ENCODE assay signal across 17 cellular contexts in the genomic region with DNA sequence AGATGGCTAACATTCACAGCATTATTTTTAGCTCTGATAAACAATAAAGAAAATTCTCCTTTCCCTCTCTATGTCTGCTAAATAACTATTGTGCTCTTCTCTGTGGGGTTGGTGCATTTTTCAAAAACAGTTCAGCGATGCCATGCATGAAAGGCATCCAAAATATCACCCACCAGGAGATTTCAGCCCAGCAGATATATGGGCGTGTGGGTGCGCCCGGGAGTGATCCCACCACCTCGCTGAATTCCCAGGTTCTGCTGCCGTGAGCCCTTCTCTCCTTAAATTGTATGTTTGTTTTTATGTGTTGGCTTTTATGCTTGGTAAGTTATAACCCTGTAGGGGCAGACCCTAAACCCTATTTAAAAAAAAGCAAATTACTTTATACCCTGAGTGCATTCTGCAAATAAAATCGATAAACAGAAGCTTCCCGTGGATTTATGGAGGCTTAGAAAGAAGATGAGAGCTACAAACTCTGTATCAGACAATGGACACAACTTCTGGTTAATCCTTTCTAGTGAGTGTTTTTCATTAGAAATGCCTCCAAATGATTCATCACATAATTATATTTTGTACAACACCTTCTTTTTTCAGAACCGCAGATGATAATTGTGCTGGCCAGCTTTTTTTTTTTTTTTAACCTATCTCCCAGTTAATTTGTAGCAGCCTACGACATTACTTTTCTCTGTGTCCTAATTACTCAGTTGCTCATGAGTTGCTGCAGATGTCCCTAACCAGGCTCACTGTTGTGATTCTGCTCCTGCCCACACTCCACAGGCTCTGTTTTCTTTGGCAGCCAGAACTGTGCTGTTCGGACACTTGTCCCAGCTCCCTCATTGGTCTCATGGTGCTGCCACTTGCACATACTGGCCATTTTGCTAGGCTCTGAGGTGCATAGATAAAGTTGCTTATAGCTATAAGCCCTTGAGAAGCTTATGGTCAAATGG.
DNase-seq lines count a peak whose midpoint lies in the region; ATAC-seq lines count a peak whose summit lies in the region.
"Had no signal": no experiment of that assay in that cellular context is flagged by ENCODE, and none has a peak within 500 bp of the region (broad histone marks: within the 10 kb centered on the region; RNA-seq: fewer than 3 reads in every experiment).

No MANE protein-coding gene starts in this region.

- ATAC-seq in GM19467 (IDR thresholded peaks at IDR 0.05; ENCODE audit: unreplicated experiment): no peak
- no peak for ATAC-seq in HG02970 (IDR thresholded peaks at IDR 0.05; ENCODE audit: low FRiP score, unreplicated experiment)
- ATAC-seq: activated naive CD4-positive, alpha-beta T cell treated with anti-CD3 and anti-CD28 coated beads, Interleukin-2, amount 50 U/mL, for 72 hours; heart right ventricle; left lung had no signal

- peak; percentile 8 for DNase-seq in EL
- peak; percentile 63 for DNase-seq in NCI-H146 treated with DMSO at 0.1 percent for 48 hours (lab: John Stamatoyannopoulos, UW; ENCODE audit: unreplicated experiment)
- DNase-seq in inferior parietal cortex (ENCODE audit: extremely low spot score): peak; percentile 22
- DNase-seq in superior temporal gyrus (ENCODE audit: extremely low spot score): peak; percentile 55
- DNase-seq in islet precursor cell: no peak
- DNase-seq: activated CD4-positive, alpha-beta T cell treated with anti-CD3 and anti-CD28 coated beads, Interleukin-2, amount 50 U/mL, for 1 hour; cerebellar nuclear complex; heart right ventricle; left lung; NCI-H1105 treated with DMSO at 0.1 percent for 48 hours; NCI-H2107; stimulated activated CD4-positive, alpha-beta T cell treated with anti-CD3 and anti-CD28 coated beads, Interleukin-2, amount 100 ng/mL, for 48 hours; stimulated activated naive CD4-positive, alpha-beta T cell; T-helper 2 cell had no signal
